8 cellular contexts compared by ENCODE assay signal in the genomic region with DNA sequence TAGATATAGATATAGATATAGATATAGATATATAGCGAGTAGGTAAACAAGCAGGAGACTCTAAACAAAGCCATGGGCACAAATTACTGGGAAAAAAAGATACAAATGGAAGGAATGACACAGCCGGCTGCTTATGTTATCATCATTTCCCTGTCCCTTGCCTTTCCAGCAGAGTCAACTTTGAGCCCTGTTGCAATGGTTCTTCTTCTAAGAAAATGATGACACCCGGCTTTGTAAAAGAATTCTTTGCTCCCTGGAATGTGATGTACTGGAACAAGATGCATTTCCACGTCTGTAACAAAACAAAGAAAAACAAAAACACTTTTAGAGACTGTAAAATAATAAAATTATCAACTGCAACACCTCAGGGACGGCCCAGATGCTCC.
DNase-seq lines count a peak whose midpoint lies in the region; ATAC-seq, FAIRE-seq and TF ChIP-seq lines count a peak whose summit lies in the region.

No MANE protein-coding gene starts in this region.

- TF ChIP-seq POLR2A in heart left ventricle (IDR thresholded peaks at IDR 0.05), result no peak
- no peak for TF ChIP-seq POLR2A in transverse colon (IDR thresholded peaks at IDR 0.05)

- H3K27ac ChIP-seq in heart left ventricle (peak overlapping the region in 3 of 12 donors; percentile 11 to 68 (median 43)), lung (ENCODE audit: low read depth in 1 of 2, low read length in 1 of 2) (no peak overlapping the region), transverse colon (peak overlapping the region; percentile 30 to 56 (median 37))

- H3K9me3 ChIP-seq in heart left ventricle (peaks cover 0 to 19% (median 0%) of the 10 kb centered on the region in 12 donors), lung (ENCODE audit: control insufficient read depth in 2 of 2, insufficient read depth in 1 of 2, low read length in 1 of 2) (peaks cover 0 to 8% of the 10 kb centered on the region in 2 donors), transverse colon (no peaks in the 10 kb centered on the region)

- DNase-seq in heart left ventricle (no peak), Right ventricle myocardium superior (no peak), bronchial epithelial cell (ENCODE audit: low read depth) (no peak), lung (ENCODE audit: low spot score) (no peak), transverse colon (no peak)

- no peak for TF ChIP-seq EP300 in transverse colon (IDR thresholded peaks at IDR 0.05; ENCODE audit: low read depth)

- intact Hi-C loops in heart left ventricle (cut with DNase I), result no loop called here
- intact Hi-C loops in Right ventricle myocardium superior (cut with DNase I), result no loop called here
- intact Hi-C loops in transverse colon (cut with DNase I; ENCODE audit: low total_unique reads), result no loop called here

- H3K4me3 ChIP-seq in heart left ventricle (peak overlapping the region; percentile 22 to 75 (median 58)), bronchial epithelial cell (ENCODE audit: low read depth, low read length) (peak overlapping the region; percentile 48), lung (peak overlapping the region; percentile 58), transverse colon (peak overlapping the region; percentile 43 to 53 (median 46))

- in situ Hi-C loops in transverse colon (cut with MboI; ENCODE audit: low pct_ligation_motif_present in 1 of 4, low pct_unique_long_range_greater_than_20kb in 1 of 4, low sequenced_read_pairs in 3 of 4), result no loop called here

- no peak for FAIRE-seq in bronchial epithelial cell (lab: Jason Lieb, UNC)

- WGBS in heart left ventricle, 4 donors, result 43 to 51% (median 47%) methylated on average over 5 of the region's 5 CpGs
- WGBS in lung, 2 donors, result 48 to 61% methylated on average over 5 of the region's 5 CpGs
- 33 to 46% methylated on average over 4 to 5 of the region's 5 CpGs for WGBS in transverse colon (ENCODE audit: low coverage in 1 of 2), 2 donors

- H3K27me3 ChIP-seq in heart left ventricle (peaks cover 0 to 8% (median 0%) of the 10 kb centered on the region in 9 donors), bronchial epithelial cell (ENCODE audit: control insufficient read depth, insufficient read depth, low read length) (no peaks in the 10 kb centered on the region), lung (ENCODE audit: control insufficient read depth, insufficient read depth) (no peaks in the 10 kb centered on the region), transverse colon (no peaks in the 10 kb centered on the region)

- ATAC-seq in heart left ventricle, result no peak
- ATAC-seq in Right ventricle myocardium superior (ENCODE audit: poor library complexity), result no peak
- ATAC-seq in lung (ENCODE audit: insufficient read depth, low FRiP score), result no peak
- no peak for ATAC-seq in HG03469 (IDR thresholded peaks at IDR 0.05; ENCODE audit: unreplicated experiment)
- ATAC-seq in HG03378 (IDR thresholded peaks at IDR 0.05; ENCODE audit: unreplicated experiment), result no peak
- no peak for ATAC-seq in HG02642 (IDR thresholded peaks at IDR 0.05; ENCODE audit: poor library complexity, unreplicated experiment)

- H3K36me3 ChIP-seq in heart left ventricle (no peaks in the 10 kb centered on the region), bronchial epithelial cell (ENCODE audit: control insufficient read depth, insufficient read depth, low read length) (no peaks in the 10 kb centered on the region), lung (ENCODE audit: control insufficient read depth in 2 of 2, insufficient read depth in 2 of 2, low read length in 2 of 2) (no peaks in the 10 kb centered on the region), transverse colon (no peaks in the 10 kb centered on the region)

- H3K4me1 ChIP-seq in heart left ventricle, result peaks cover 0 to 11% (median 0%) of the 10 kb centered on the region in 12 donors
- peaks cover 0 to 6% of the 10 kb centered on the region in 2 donors for H3K4me1 ChIP-seq in lung (ENCODE audit: control insufficient read depth in 2 of 2, insufficient read depth in 2 of 2, low read length in 2 of 2)
- H3K4me1 ChIP-seq in transverse colon, result peaks cover 0 to 9% (median 8%) of the 10 kb centered on the region in 4 donors

- TF ChIP-seq CTCF in heart left ventricle (IDR thresholded peaks at IDR 0.05) (no peak), bronchial epithelial cell (IDR thresholded peaks at IDR 0.05; ENCODE audit: insufficient read depth, low read length, severe bottlenecking) (no peak), lung (IDR thresholded peaks at IDR 0.05; ENCODE audit: control extremely low read depth, extremely low read depth) (no peak), transverse colon (IDR thresholded peaks at IDR 0.05) (no peak)

Comparison
In these comparisons a context has a peak if more than half of its experiments do, and no peak if none do; other contexts are left out.
1. H3K27ac ChIP-seq: peak in transverse colon (4 of 4); none in lung (0 of 2).
2. Peak in every context shown above with its lines, with median percentiles within 50 percentile points of each other: H3K4me3 ChIP-seq.